In the genomic region with DNA sequence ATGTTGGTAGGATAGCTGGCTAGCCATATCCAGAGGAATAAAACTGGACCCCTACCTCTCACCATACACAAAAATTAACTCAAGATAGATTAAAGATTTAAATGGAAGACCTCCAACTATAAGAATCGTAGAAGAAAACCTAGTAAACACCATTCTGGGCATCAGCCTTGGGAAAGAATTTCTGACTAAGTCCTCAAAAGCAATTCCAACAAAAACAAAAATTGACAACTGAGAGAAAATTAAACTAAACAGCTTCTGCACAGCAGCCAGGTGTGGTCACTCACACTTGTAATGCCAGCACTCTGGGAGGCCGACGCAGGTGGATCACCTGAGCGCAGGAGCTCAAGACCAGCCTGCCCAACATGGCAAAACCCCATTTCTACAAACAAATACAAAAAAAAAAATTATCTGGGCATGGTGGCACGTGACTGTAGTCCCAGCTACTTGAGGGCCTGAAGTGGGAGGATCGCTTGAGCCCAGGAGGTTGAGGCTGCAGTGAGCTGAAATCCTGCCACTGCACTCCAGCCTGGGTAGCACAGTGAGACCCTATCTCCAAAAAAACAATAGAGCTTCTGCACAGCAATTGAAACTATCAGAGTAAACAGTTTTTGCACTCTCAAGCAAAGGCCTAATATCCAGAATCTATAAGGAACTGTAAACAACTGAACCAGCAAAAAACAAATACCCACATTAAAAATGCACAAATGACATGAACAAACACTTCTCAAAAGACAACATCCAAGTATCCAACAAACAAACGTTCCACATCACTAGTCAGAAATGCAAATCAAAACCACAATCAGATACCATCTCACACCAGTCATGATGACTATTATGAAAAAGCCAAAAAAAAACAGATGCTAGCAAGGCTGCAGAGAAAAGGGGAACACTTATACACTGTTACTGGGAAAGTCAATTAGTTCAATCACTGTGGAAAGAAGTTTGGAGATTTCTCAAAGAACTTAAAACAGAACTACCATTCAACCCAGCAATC, we compare ENCODE assay signal across 1 cellular context.
A peak's percentile ranks its signal among the peaks of the same experiment; 100 is the strongest.
TF ChIP-seq lines count a peak whose summit lies in the region.

No MANE protein-coding gene starts in this region.

TF ChIP-seq in K562, 482 proteins besides CTCF, POLR2A, EP300 and RAD21 (continued from another document and continues in another):
- TF ChIP-seq BHLHE40 (IDR thresholded peaks at IDR 0.05; ENCODE audit: low read length) = peak; percentile 36; the same call in 1 of the 2 replicates
- TF ChIP-seq RFX5 (IDR thresholded peaks at IDR 0.05; ENCODE audit: low read depth, low read length) = no peak
- no peak for TF ChIP-seq SNIP1 (IDR thresholded peaks at IDR 0.05; ENCODE audit: low read depth)
- TF ChIP-seq CXXC5 (CRISPR knock-in tag; IDR thresholded peaks at IDR 0.05) = 0 out of 2 replicates have a peak, but pooled peaks have one; percentile 9
- peak; percentile 81; the same call in 1 of the 2 replicates for TF ChIP-seq ESRRA (IDR thresholded peaks at IDR 0.05; ENCODE audit: borderline replicate concordance, low read depth)
- no peak for TF ChIP-seq PHF8 (IDR thresholded peaks at IDR 0.05; ENCODE audit: borderline replicate concordance, low read length)
- TF ChIP-seq C11orf30 (IDR thresholded peaks at IDR 0.05; ENCODE audit: low read depth) = peak; percentile 93
- peak; percentile 50 to 55 for TF ChIP-seq FOXK2 (conservative IDR thresholded peaks at IDR 0.05 in 1 of 2, IDR thresholded peaks at IDR 0.05 in 1 of 2; ENCODE audit: low read depth in 2 of 2)
- peak; percentile 88 for TF ChIP-seq ARID1B (IDR thresholded peaks at IDR 0.05)
- TF ChIP-seq TRIM24 (IDR thresholded peaks at IDR 0.05) = peak; percentile 89 to 92
- peak; percentile 69 for TF ChIP-seq CTBP1 (IDR thresholded peaks at IDR 0.05; ENCODE audit: borderline replicate concordance)
- peak; percentile 93 for TF ChIP-seq MAFG (tag; conservative IDR thresholded peaks at IDR 0.05)
- TF ChIP-seq DIDO1 (tag; IDR thresholded peaks at IDR 0.05; ENCODE audit: low read depth) = 0 out of 2 replicates have a peak, but pooled peaks have one; percentile 32
- 0 out of 2 replicates have a peak, but pooled peaks have one; percentile 21 for TF ChIP-seq ZNF197 (CRISPR knock-in tag; IDR thresholded peaks at IDR 0.05; ENCODE audit: low read depth)
- TF ChIP-seq, protein P1, sequence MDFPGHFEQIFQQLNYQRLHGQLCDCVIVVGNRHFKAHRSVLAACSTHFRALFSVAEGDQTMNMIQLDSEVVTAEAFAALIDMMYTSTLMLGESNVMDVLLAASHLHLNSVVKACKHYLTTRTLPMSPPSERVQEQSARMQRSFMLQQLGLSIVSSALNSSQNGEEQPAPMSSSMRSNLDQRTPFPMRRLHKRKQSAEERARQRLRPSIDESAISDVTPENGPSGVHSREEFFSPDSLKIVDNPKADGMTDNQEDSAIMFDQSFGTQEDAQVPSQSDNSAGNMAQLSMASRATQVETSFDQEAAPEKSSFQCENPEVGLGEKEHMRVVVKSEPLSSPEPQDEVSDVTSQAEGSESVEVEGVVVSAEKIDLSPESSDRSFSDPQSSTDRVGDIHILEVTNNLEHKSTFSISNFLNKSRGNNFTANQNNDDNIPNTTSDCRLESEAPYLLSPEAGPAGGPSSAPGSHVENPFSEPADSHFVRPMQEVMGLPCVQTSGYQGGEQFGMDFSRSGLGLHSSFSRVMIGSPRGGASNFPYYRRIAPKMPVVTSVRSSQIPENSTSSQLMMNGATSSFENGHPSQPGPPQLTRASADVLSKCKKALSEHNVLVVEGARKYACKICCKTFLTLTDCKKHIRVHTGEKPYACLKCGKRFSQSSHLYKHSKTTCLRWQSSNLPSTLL (IDR thresholded peaks at IDR 0.05) = no peak
- no peak for TF ChIP-seq ZNF184 (CRISPR knock-in tag; IDR thresholded peaks at IDR 0.05)
- 0 out of 2 replicates have a peak, but pooled peaks have one; percentile 18 for TF ChIP-seq TAL1 (IDR thresholded peaks at IDR 0.05)
- peak; percentile 93 for TF ChIP-seq DPF2 (IDR thresholded peaks at IDR 0.05)
- no peak for TF ChIP-seq ATF1 (CRISPR knock-in tag; IDR thresholded peaks at IDR 0.05)
- TF ChIP-seq ATF1 (tag; IDR thresholded peaks at IDR 0.05) = peak; percentile 39
- no peak for TF ChIP-seq SREBF1 (IDR thresholded peaks at IDR 0.05; ENCODE audit: borderline replicate concordance, low read depth, low read length)
- peak; percentile 40; the same call in 1 of the 2 replicates for TF ChIP-seq EHMT2 (IDR thresholded peaks at IDR 0.05)
- TF ChIP-seq ZNF518B (CRISPR knock-in tag; IDR thresholded peaks at IDR 0.05) = no peak
- peak; percentile 97 for TF ChIP-seq NFE2 (IDR thresholded peaks at IDR 0.05; ENCODE audit: low read depth)
- peak; percentile 73 for TF ChIP-seq TEAD4 (IDR thresholded peaks at IDR 0.05; ENCODE audit: low read length)
- no peak for TF ChIP-seq TEAD4 (CRISPR knock-in tag; IDR thresholded peaks at IDR 0.05; ENCODE audit: borderline replicate concordance)
- TF ChIP-seq MYBL2 (IDR thresholded peaks at IDR 0.05; ENCODE audit: low read depth) = peak; percentile 32; the same call in 1 of the 2 replicates
- TF ChIP-seq MYBL2 (CRISPR knock-in tag; IDR thresholded peaks at IDR 0.05; ENCODE audit: borderline replicate concordance) = no peak
- TF ChIP-seq, protein P2, sequence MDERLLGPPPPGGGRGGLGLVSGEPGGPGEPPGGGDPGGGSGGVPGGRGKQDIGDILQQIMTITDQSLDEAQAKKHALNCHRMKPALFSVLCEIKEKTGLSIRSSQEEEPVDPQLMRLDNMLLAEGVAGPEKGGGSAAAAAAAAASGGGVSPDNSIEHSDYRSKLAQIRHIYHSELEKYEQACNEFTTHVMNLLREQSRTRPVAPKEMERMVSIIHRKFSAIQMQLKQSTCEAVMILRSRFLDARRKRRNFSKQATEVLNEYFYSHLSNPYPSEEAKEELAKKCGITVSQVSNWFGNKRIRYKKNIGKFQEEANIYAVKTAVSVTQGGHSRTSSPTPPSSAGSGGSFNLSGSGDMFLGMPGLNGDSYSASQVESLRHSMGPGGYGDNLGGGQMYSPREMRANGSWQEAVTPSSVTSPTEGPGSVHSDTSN (CRISPR knock-in tag; IDR thresholded peaks at IDR 0.05; ENCODE audit: low read depth) = no peak
- TF ChIP-seq, protein P2 (tag; conservative IDR thresholded peaks at IDR 0.05; ENCODE audit: low read depth) = no peak
- no peak for TF ChIP-seq ILK (tag; IDR thresholded peaks at IDR 0.05; ENCODE audit: borderline replicate concordance, low read depth)
- peak; percentile 60; the same call in 1 of the 2 replicates for TF ChIP-seq SPI1 (IDR thresholded peaks at IDR 0.05; ENCODE audit: borderline replicate concordance, low read depth, low read length)
- TF ChIP-seq HDAC2 (IDR thresholded peaks at IDR 0.05) = peak; percentile 82; the same call in 1 of the 2 replicates
- TF ChIP-seq POLR2G (IDR thresholded peaks at IDR 0.05; ENCODE audit: low read depth, low read length) = no peak
- no peak for TF ChIP-seq STAG1 (CRISPR knock-in tag; IDR thresholded peaks at IDR 0.05; ENCODE audit: borderline replicate concordance)
- TF ChIP-seq KDM1A (IDR thresholded peaks at IDR 0.05) = peak; percentile 62 to 74
- peak; percentile 93 for TF ChIP-seq SMARCA4 (IDR thresholded peaks at IDR 0.05)
- peak; percentile 40; the same call in 1 of the 2 replicates for TF ChIP-seq RNF2 (IDR thresholded peaks at IDR 0.05)
- 0 out of 2 replicates have a peak, but pooled peaks have one; percentile 28 for TF ChIP-seq BCOR (IDR thresholded peaks at IDR 0.05)
- peak; percentile 28; the same call in 1 of the 2 replicates for TF ChIP-seq ELF4 (CRISPR knock-in tag; IDR thresholded peaks at IDR 0.05)
- no peak for TF ChIP-seq ZNF232 (CRISPR knock-in tag; IDR thresholded peaks at IDR 0.05)
- TF ChIP-seq, protein P3, sequence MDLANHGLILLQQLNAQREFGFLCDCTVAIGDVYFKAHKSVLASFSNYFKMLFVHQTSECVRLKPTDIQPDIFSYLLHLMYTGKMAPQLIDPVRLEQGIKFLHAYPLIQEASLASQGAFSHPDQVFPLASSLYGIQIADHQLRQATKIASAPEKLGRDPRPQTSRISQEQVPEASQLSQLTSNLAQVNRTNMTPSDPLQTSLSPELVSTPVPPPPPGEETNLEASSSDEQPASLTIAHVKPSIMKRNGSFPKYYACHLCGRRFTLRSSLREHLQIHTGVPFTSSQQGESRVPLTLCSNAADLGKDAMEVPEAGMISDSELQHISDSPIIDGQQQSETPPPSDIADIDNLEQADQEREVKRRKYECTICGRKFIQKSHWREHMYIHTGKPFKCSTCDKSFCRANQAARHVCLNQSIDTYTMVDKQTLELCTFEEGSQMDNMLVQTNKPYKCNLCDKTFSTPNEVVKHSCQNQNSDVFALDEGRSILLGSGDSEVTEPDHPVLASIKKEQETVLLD (IDR thresholded peaks at IDR 0.05) = peak; percentile 36; the same call in 1 of the 2 replicates
- TF ChIP-seq SMAD2 (IDR thresholded peaks at IDR 0.05; ENCODE audit: low read depth, low read length) = no peak
- TF ChIP-seq ZEB2 (IDR thresholded peaks at IDR 0.05) = peak; percentile 32; the same call in 1 of the 2 replicates
- TF ChIP-seq PML (IDR thresholded peaks at IDR 0.05; ENCODE audit: low read length) = peak; percentile 34; the same call in 1 of the 2 replicates
- no peak for TF ChIP-seq PHB (CRISPR knock-in tag; IDR thresholded peaks at IDR 0.05)
- 0 out of 2 replicates have a peak, but pooled peaks have one; percentile 13 for TF ChIP-seq CBX1 (IDR thresholded peaks at IDR 0.05; ENCODE audit: low read depth)
- no peak for TF ChIP-seq NONO (IDR thresholded peaks at IDR 0.05; ENCODE audit: low read depth in 2 of 2, low read length in 1 of 2)
- peak; percentile 35; the same call in 1 of the 2 replicates for TF ChIP-seq CC2D1A (IDR thresholded peaks at IDR 0.05)
- peak in 1 of 2 experiments; percentile 79; a peak in 2 of 4 replicates for TF ChIP-seq RCOR1 (IDR thresholded peaks at IDR 0.05; ENCODE audit: borderline replicate concordance in 1 of 2, low read depth in 2 of 2, low read length in 2 of 2)
- TF ChIP-seq GATA2 (CRISPR knock-in tag; IDR thresholded peaks at IDR 0.05) = peak; percentile 71
